19 cellular contexts compared by ENCODE assay signal in the genomic region with DNA sequence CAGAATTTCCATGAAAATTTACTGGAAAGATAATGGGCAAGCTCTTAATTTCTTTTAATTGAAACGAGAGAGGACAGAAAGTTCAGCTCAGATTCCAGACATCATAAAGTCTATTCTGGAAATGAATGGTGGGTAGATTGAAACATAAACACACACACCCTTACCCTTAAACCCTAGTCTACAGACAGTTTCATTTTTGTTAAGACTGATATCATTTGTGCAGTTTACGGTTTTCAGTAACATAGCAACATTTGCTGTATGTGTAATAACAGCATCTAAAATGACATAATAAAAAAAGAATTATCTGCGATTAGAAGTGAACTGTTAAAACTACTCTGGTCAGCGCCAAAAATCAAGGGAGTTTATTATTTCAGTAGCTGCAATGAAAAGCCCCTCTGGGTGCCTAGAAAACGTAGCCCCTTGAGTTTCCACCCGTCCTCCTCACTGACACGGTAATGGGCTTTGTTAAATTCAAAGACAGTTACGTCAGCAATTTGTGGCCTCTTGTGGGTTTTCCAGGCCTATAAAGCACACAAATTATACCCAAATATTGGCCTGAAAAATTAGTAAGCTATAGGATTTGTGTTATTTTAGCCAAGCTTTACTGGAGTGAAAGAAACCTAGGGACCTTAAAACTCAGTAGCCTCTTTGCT.
DNase-seq lines count a peak whose midpoint lies in the region; ATAC-seq, FAIRE-seq and TF ChIP-seq lines count a peak whose summit lies in the region.
"Had no signal": no experiment of that assay in that cellular context is flagged by ENCODE, and none has a peak within 500 bp of the region (broad histone marks: within the 10 kb centered on the region; RNA-seq: fewer than 3 reads in every experiment).

No MANE protein-coding gene starts in this region.

- H3K4me3 ChIP-seq in A549 (no peak overlapping the region), HCT116 (replicated peaks in 1 of 2; ENCODE audit: low read depth in 1 of 2, low read length in 2 of 2) (no peak overlapping the region), GM12878 (no peak overlapping the region)

- H3K79me2 ChIP-seq in HCT116 (ENCODE audit: insufficient read depth, low read length): no peaks in the 10 kb centered on the region
- no peaks in the 10 kb centered on the region for H3K79me2 ChIP-seq in GM12878 (ENCODE audit: control insufficient read depth, insufficient read depth, low read length)

- TF ChIP-seq CTCF in A549 (IDR thresholded peaks at IDR 0.05): no peak
- no peak for TF ChIP-seq CTCF in HCT116 (IDR thresholded peaks at IDR 0.05 in 2 of 3, conservative IDR thresholded peaks at IDR 0.05 in 1 of 3; ENCODE audit: borderline replicate concordance in 1 of 3, insufficient read depth in 1 of 3, low read depth in 2 of 3, low read length in 2 of 3)
- no peak for TF ChIP-seq CTCF in GM12878 (IDR thresholded peaks at IDR 0.05 in 2 of 3, conservative IDR thresholded peaks at IDR 0.05 in 1 of 3; ENCODE audit: control insufficient read depth in 2 of 3, extremely low read depth in 1 of 3, insufficient read depth in 1 of 3, low read depth in 3 of 3, low read length in 3 of 3)

- H3K9ac ChIP-seq in HCT116 (ENCODE audit: low read length) (no peak overlapping the region), GM12878 (ENCODE audit: control insufficient read depth, insufficient read depth, low read length) (no peak overlapping the region)
- H3K9ac ChIP-seq: KMS-11 had no signal

- TF ChIP-seq EP300 in A549 (IDR thresholded peaks at IDR 0.05): no peak
- TF ChIP-seq EP300 in GM12878 (IDR thresholded peaks at IDR 0.05; ENCODE audit: borderline replicate concordance in 1 of 2, control insufficient read depth in 1 of 2, low read depth in 2 of 2, low read length in 2 of 2): no peak

- H2AFZ ChIP-seq in HCT116 (ENCODE audit: low read depth, low read length, poor library complexity, severe bottlenecking) (peak overlapping the region; percentile 13), GM12878 (ENCODE audit: control insufficient read depth, low read depth, low read length) (no peak overlapping the region)

- POLR2A ChIA-PET in A549 (lab: Yijun Ruan, JAX): no interaction called here
- POLR2A ChIA-PET in HCT116 (lab: Charles Lee): no interaction called here
- POLR2A ChIA-PET in GM12878 (lab: Charles Lee): no interaction called here

- WGBS in A549 (ENCODE audit: missing lambda C conversion rate): 55% methylated on average over 8 of the region's 8 CpGs
- WGBS in GM12878 (ENCODE audit: insufficient coverage, insufficient replicate concordance, low lambda C conversion rate, missing lambda C conversion rate): 36% methylated on average over 8 of the region's 8 CpGs

- FAIRE-seq in A549 (lab: Jason Lieb, UNC) (no peak), GM12878 (lab: Jason Lieb, UNC) (no peak)
- FAIRE-seq: H54, HTR-8/SVneo had no signal

- in situ Hi-C loops in GM12878 (cut with MboI): loop anchor here (25.0 kb wide), 1 partner anchor 937 kb away; no protein-coding TSS in a partner anchor

- ATAC-seq in A549 (no peak), HCT116 (no peak), GM12878 (peak; percentile 56), HG03354 (IDR thresholded peaks at IDR 0.05; ENCODE audit: poor library complexity, severe bottlenecking, unreplicated experiment) (no peak), HG03342 (IDR thresholded peaks at IDR 0.05; ENCODE audit: unreplicated experiment) (no peak)
- ATAC-seq: T-cell had no signal

- TF ChIP-seq RAD21 in A549 (conservative IDR thresholded peaks at IDR 0.05 in 1 of 2, IDR thresholded peaks at IDR 0.05 in 1 of 2): no peak
- no peak for TF ChIP-seq RAD21 in HCT116 (IDR thresholded peaks at IDR 0.05; ENCODE audit: low read depth)
- TF ChIP-seq RAD21 in GM12878 (IDR thresholded peaks at IDR 0.05; ENCODE audit: insufficient read depth, low read depth, low read length): no peak

- intact Hi-C loops in HCT116 (cut with micrococcal nuclease): no loop called here
- intact Hi-C loops in GM12878 (cut with micrococcal nuclease; ENCODE audit: unreplicated experiment): no loop called here

- H3K27me3 ChIP-seq in HCT116 (ENCODE audit: insufficient read depth, low read length): no peaks in the 10 kb centered on the region
- no peaks in the 10 kb centered on the region for H3K27me3 ChIP-seq in GM12878 (replicated peaks in 1 of 2; ENCODE audit: control insufficient read depth in 2 of 2, insufficient read depth in 2 of 2, low read length in 1 of 2)

- TF ChIP-seq POLR2A in A549 (IDR thresholded peaks at IDR 0.05; ENCODE audit: low read length): no peak
- TF ChIP-seq POLR2A in HCT116 (IDR thresholded peaks at IDR 0.05; ENCODE audit: borderline replicate concordance, extremely low read depth, insufficient read depth, insufficient read length): no peak
- no peak for TF ChIP-seq POLR2A in GM12878 (IDR thresholded peaks at IDR 0.05; ENCODE audit: low read depth, low read length)

- no peak for DNase-seq in A549 (ENCODE audit: low read depth in 1 of 2, low spot score in 1 of 2)
- no peak for DNase-seq in HCT116 (ENCODE audit: low read depth, low spot score)
- DNase-seq in GM12878 (ENCODE audit: low read depth, low spot score): no peak
- peak; percentile 3 for DNase-seq in myocyte (ENCODE audit: low read depth)
- no peak for DNase-seq in stimulated activated CD4-positive, alpha-beta T cell treated with anti-CD3 and anti-CD28 coated beads, Interleukin-1b, Interleukin-23, amount 100 ng/mL, for 48 hours
- no peak for DNase-seq in substantia nigra (lab: John Stamatoyannopoulos, UW)
- DNase-seq: ACHN; Calu3; CD4-positive, CD25-positive, alpha-beta regulatory T cell; DMS79; MM.1S; NCI-H2029; NCI-H510A; T-cell had no signal

- H3K27ac ChIP-seq in A549: no peak overlapping the region
- H3K27ac ChIP-seq in HCT116 (ENCODE audit: low read depth, low read length): no peak overlapping the region
- no peak overlapping the region for H3K27ac ChIP-seq in GM12878 (ENCODE audit: control insufficient read depth, insufficient read depth)
- no peak overlapping the region for H3K27ac ChIP-seq in substantia nigra (ENCODE audit: low read depth, low read length, poor library complexity, severe bottlenecking)
- H3K27ac ChIP-seq: KMS-11 had no signal

- H3K9me3 ChIP-seq in A549: no peaks in the 10 kb centered on the region
- H3K9me3 ChIP-seq in HCT116 (ENCODE audit: control insufficient read depth in 1 of 2, insufficient read depth in 1 of 2, low read depth in 1 of 2, low read length in 2 of 2): no peaks in the 10 kb centered on the region
- H3K9me3 ChIP-seq in GM12878 (replicated peaks; ENCODE audit: control insufficient read depth, insufficient read depth, low read length): no peaks in the 10 kb centered on the region

- SMC1A ChIA-PET in GM12878 (lab: Charles Lee; ENCODE audit: uncharacterized antibody, unreplicated experiment): interaction anchor here (1.2 kb wide), 1 partner anchor 714 kb away, joined by 3 read pairs; no protein-coding TSS in a partner anchor

- H3K4me2 ChIP-seq in A549: no peak overlapping the region
- no peak overlapping the region for H3K4me2 ChIP-seq in HCT116 (ENCODE audit: low read length)
- H3K4me2 ChIP-seq in GM12878 (ENCODE audit: control insufficient read depth, insufficient read depth): no peak overlapping the region
- H3K4me2 ChIP-seq: KMS-11 had no signal

- H4K20me1 ChIP-seq in HCT116 (ENCODE audit: insufficient read depth) (no peaks in the 10 kb centered on the region), GM12878 (ENCODE audit: control insufficient read depth, insufficient read depth) (no peaks in the 10 kb centered on the region)

- H3K4me1 ChIP-seq in A549 (no peaks in the 10 kb centered on the region), HCT116 (ENCODE audit: control insufficient read depth in 1 of 2, insufficient read depth in 2 of 2, low read length in 2 of 2) (no peaks in the 10 kb centered on the region), GM12878 (ENCODE audit: control insufficient read depth, insufficient read depth, low read length) (no peaks in the 10 kb centered on the region)

- H3K9me2 ChIP-seq in HCT116 (ENCODE audit: insufficient read depth): no peaks in the 10 kb centered on the region

- CTCF ChIA-PET in A549 (lab: Yijun Ruan, JAX) (no interaction called here), HCT116 (lab: Charles Lee) (no interaction called here), GM12878 (lab: Yijun Ruan, JAX) (interaction anchor here (0.7 to 0.8 kb wide), 2 partner anchors 127 to 1100 kb away, joined by 3 read pairs; no protein-coding TSS in a partner anchor)

- BruUV-seq in HCT116 (replicated peaks; lab: Mats Ljungman, UMichigan) (no TSS peak), GM12878 (replicated peaks; lab: Mats Ljungman, UMichigan) (no TSS peak)

- no peaks in the 10 kb centered on the region for H3K36me3 ChIP-seq in HCT116 (ENCODE audit: control insufficient read depth in 1 of 2, insufficient read depth in 2 of 2, low read length in 2 of 2)
- H3K36me3 ChIP-seq in GM12878 (ENCODE audit: control insufficient read depth in 2 of 2, insufficient read depth in 2 of 2, low read length in 1 of 2): no peaks in the 10 kb centered on the region

- RAD21 ChIA-PET in HCT116 (lab: Charles Lee; ENCODE audit: low non-redundant PET in 1 of 2, low total read pairs in 2 of 2, uncharacterized antibody in 2 of 2, unreplicated experiment in 2 of 2) (no interaction called here), GM12878 (lab: Charles Lee; ENCODE audit: unreplicated experiment) (no interaction called here)

TF ChIP-seq in A549, 52 proteins besides CTCF, POLR2A, EP300 and RAD21:
- TF ChIP-seq ZC3H11A (IDR thresholded peaks at IDR 0.05) (no peak), NR3C1 (IDR thresholded peaks at IDR 0.05) (no peak), HOXA7 (CRISPR knock-in tag; IDR thresholded peaks at IDR 0.05) (no peak), MAFK (IDR thresholded peaks at IDR 0.05; ENCODE audit: partially characterized antibody) (peak; percentile 11)

TF ChIP-seq in HCT116, 20 proteins besides CTCF, POLR2A, EP300 and RAD21 (continues in another document):
- no peak for TF ChIP-seq ELF1 (IDR thresholded peaks at IDR 0.05; ENCODE audit: borderline replicate concordance, low read depth)

TF ChIP-seq in GM12878, 131 proteins besides CTCF, POLR2A, EP300 and RAD21 (continues in another document):
- no peak for TF ChIP-seq FOXM1 (IDR thresholded peaks at IDR 0.05; ENCODE audit: low read depth, low read length)
- TF ChIP-seq KAT2A (conservative IDR thresholded peaks at IDR 0.05; ENCODE audit: control insufficient read depth, low read depth, low read length): no peak
- no peak for TF ChIP-seq TCF3 (IDR thresholded peaks at IDR 0.05; ENCODE audit: borderline replicate concordance, insufficient read depth, low read depth, low read length)
- no peak for TF ChIP-seq TARDBP (IDR thresholded peaks at IDR 0.05; ENCODE audit: borderline replicate concordance)
- TF ChIP-seq CHD4 (IDR thresholded peaks at IDR 0.05): no peak
- TF ChIP-seq ZNF384 (IDR thresholded peaks at IDR 0.05; ENCODE audit: borderline replicate concordance, low read depth, low read length): no peak
- TF ChIP-seq PAX8 (IDR thresholded peaks at IDR 0.05): no peak
- TF ChIP-seq WRNIP1 (IDR thresholded peaks at IDR 0.05; ENCODE audit: borderline replicate concordance, low read depth, low read length): no peak
- TF ChIP-seq SRF (IDR thresholded peaks at IDR 0.05; ENCODE audit: low read depth in 2 of 2, low read length in 2 of 2): no peak
- no peak for TF ChIP-seq POLR2AphosphoS5 (IDR thresholded peaks at IDR 0.05; ENCODE audit: low read length)
